ENCODE assay signal across 1 cellular context in the genomic region with DNA sequence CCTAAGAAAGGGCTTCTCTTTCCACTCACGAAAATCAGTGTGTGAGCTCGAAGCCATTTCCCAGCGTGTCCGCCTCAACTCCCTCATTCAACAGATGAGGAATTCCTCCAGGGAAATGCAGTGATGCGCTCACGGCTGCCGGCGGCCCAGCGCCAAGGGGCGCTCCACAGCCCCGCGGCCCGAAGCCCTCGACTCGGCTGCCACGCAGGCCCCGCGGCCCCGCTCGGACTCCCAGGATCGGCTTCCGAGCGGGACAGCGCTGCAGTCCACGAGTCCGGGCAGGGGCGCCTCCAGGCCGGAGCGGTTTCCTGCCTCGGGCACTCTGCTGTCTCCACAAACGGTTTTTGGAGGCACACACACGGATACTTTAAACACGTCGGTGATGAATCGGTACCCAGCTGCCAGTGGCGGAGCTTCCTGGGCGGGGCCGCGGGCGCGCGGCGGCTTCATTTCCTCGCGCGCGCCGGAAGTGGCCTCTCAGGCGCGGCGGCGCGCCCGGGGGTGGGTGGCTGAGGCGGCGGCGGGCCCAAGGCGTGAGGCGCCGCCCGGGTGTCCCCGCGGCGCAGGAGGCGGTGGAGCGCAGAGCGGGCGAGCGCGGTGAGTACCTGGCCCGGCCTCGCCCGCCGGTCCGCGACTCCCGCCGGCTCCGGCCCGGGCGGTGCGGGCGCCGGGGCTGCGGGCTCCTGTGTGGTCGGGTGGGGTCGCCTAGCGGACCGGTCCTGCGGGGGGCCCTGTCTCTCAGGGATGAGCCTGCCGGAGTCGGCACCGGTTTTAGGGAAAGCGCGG.
TF ChIP-seq lines count a peak whose summit lies in the region.

A gene with protein sequence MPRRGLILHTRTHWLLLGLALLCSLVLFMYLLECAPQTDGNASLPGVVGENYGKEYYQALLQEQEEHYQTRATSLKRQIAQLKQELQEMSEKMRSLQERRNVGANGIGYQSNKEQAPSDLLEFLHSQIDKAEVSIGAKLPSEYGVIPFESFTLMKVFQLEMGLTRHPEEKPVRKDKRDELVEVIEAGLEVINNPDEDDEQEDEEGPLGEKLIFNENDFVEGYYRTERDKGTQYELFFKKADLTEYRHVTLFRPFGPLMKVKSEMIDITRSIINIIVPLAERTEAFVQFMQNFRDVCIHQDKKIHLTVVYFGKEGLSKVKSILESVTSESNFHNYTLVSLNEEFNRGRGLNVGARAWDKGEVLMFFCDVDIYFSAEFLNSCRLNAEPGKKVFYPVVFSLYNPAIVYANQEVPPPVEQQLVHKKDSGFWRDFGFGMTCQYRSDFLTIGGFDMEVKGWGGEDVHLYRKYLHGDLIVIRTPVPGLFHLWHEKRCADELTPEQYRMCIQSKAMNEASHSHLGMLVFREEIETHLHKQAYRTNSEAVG (plus strand): TSS at position 475 of the 786 bp plus-strand sequence. CDS start 16,705 bp downstream, outside the sequence.

TF ChIP-seq in HepG2, 621 proteins besides CTCF, POLR2A, EP300 and RAD21 (continued from another document and continues in another):
- TF ChIP-seq, protein P1, sequence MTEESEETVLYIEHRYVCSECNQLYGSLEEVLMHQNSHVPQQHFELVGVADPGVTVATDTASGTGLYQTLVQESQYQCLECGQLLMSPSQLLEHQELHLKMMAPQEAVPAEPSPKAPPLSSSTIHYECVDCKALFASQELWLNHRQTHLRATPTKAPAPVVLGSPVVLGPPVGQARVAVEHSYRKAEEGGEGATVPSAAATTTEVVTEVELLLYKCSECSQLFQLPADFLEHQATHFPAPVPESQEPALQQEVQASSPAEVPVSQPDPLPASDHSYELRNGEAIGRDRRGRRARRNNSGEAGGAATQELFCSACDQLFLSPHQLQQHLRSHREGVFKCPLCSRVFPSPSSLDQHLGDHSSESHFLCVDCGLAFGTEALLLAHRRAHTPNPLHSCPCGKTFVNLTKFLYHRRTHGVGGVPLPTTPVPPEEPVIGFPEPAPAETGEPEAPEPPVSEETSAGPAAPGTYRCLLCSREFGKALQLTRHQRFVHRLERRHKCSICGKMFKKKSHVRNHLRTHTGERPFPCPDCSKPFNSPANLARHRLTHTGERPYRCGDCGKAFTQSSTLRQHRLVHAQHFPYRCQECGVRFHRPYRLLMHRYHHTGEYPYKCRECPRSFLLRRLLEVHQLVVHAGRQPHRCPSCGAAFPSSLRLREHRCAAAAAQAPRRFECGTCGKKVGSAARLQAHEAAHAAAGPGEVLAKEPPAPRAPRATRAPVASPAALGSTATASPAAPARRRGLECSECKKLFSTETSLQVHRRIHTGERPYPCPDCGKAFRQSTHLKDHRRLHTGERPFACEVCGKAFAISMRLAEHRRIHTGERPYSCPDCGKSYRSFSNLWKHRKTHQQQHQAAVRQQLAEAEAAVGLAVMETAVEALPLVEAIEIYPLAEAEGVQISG (CRISPR knock-in tag; IDR thresholded peaks at IDR 0.05), result peak; percentile 68; the same call in 1 of the 2 replicates
- TF ChIP-seq SP2 (CRISPR knock-in tag; IDR thresholded peaks at IDR 0.05), result 0 out of 2 replicates have a peak, but pooled peaks have one; percentile 41
- TF ChIP-seq ZNF605 (CRISPR knock-in tag; IDR thresholded peaks at IDR 0.05), result no peak; the same call in 1 of the 2 replicates
- TF ChIP-seq, protein P2, sequence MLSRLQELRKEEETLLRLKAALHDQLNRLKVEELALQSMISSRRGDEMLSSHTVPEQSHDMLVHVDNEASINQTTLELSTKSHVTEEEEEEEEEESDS (CRISPR knock-in tag; IDR thresholded peaks at IDR 0.05; ENCODE audit: borderline replicate concordance), result no peak
- TF ChIP-seq, protein P3, sequence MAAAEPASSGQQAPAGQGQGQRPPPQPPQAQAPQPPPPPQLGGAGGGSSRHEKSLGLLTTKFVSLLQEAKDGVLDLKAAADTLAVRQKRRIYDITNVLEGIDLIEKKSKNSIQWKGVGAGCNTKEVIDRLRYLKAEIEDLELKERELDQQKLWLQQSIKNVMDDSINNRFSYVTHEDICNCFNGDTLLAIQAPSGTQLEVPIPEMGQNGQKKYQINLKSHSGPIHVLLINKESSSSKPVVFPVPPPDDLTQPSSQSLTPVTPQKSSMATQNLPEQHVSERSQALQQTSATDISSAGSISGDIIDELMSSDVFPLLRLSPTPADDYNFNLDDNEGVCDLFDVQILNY (CRISPR knock-in tag; conservative IDR thresholded peaks at IDR 0.05), result no peak
- no peak for TF ChIP-seq ZNF143 (CRISPR knock-in tag; IDR thresholded peaks at IDR 0.05)
- TF ChIP-seq, protein P4, sequence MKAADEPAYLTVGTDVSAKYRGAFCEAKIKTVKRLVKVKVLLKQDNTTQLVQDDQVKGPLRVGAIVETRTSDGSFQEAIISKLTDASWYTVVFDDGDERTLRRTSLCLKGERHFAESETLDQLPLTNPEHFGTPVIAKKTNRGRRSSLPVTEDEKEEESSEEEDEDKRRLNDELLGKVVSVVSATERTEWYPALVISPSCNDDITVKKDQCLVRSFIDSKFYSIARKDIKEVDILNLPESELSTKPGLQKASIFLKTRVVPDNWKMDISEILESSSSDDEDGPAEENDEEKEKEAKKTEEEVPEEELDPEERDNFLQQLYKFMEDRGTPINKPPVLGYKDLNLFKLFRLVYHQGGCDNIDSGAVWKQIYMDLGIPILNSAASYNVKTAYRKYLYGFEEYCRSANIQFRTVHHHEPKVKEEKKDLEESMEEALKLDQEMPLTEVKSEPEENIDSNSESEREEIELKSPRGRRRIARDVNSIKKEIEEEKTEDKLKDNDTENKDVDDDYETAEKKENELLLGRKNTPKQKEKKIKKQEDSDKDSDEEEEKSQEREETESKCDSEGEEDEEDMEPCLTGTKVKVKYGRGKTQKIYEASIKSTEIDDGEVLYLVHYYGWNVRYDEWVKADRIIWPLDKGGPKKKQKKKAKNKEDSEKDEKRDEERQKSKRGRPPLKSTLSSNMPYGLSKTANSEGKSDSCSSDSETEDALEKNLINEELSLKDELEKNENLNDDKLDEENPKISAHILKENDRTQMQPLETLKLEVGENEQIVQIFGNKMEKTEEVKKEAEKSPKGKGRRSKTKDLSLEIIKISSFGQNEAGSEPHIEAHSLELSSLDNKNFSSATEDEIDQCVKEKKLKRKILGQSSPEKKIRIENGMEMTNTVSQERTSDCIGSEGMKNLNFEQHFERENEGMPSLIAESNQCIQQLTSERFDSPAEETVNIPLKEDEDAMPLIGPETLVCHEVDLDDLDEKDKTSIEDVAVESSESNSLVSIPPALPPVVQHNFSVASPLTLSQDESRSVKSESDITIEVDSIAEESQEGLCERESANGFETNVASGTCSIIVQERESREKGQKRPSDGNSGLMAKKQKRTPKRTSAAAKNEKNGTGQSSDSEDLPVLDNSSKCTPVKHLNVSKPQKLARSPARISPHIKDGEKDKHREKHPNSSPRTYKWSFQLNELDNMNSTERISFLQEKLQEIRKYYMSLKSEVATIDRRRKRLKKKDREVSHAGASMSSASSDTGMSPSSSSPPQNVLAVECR (CRISPR knock-in tag; IDR thresholded peaks at IDR 0.05; ENCODE audit: borderline replicate concordance), result peak; percentile 60; the same call in 1 of the 2 replicates
- no peak for TF ChIP-seq RFX1 (IDR thresholded peaks at IDR 0.05)
- TF ChIP-seq ZSCAN21 (CRISPR knock-in tag; IDR thresholded peaks at IDR 0.05; ENCODE audit: borderline replicate concordance), result 0 out of 2 replicates have a peak, but pooled peaks have one; percentile 34
- peak; percentile 91 for TF ChIP-seq ZFX (CRISPR knock-in tag; IDR thresholded peaks at IDR 0.05; ENCODE audit: low read depth)
- TF ChIP-seq MED13 (CRISPR knock-in tag; IDR thresholded peaks at IDR 0.05), result 0 out of 2 replicates have a peak, but pooled peaks have one; percentile 20
- TF ChIP-seq, protein P5, sequence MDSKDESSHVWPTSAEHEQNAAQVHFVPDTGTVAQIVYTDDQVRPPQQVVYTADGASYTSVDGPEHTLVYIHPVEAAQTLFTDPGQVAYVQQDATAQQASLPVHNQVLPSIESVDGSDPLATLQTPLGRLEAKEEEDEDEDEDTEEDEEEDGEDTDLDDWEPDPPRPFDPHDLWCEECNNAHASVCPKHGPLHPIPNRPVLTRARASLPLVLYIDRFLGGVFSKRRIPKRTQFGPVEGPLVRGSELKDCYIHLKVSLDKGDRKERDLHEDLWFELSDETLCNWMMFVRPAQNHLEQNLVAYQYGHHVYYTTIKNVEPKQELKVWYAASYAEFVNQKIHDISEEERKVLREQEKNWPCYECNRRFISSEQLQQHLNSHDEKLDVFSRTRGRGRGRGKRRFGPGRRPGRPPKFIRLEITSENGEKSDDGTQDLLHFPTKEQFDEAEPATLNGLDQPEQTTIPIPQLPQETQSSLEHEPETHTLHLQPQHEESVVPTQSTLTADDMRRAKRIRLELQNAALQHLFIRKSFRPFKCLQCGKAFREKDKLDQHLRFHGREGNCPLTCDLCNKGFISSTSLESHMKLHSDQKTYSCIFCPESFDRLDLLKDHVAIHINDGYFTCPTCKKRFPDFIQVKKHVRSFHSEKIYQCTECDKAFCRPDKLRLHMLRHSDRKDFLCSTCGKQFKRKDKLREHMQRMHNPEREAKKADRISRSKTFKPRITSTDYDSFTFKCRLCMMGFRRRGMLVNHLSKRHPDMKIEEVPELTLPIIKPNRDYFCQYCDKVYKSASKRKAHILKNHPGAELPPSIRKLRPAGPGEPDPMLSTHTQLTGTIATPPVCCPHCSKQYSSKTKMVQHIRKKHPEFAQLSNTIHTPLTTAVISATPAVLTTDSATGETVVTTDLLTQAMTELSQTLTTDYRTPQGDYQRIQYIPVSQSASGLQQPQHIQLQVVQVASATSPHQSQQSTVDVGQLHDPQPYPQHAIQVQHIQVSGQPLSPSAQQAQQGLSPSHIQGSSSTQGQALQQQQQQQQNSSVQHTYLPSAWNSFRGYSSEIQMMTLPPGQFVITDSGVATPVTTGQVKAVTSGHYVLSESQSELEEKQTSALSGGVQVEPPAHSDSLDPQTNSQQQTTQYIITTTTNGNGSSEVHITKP (CRISPR knock-in tag; IDR thresholded peaks at IDR 0.05; ENCODE audit: low read depth), result no peak
- TF ChIP-seq, protein P6, sequence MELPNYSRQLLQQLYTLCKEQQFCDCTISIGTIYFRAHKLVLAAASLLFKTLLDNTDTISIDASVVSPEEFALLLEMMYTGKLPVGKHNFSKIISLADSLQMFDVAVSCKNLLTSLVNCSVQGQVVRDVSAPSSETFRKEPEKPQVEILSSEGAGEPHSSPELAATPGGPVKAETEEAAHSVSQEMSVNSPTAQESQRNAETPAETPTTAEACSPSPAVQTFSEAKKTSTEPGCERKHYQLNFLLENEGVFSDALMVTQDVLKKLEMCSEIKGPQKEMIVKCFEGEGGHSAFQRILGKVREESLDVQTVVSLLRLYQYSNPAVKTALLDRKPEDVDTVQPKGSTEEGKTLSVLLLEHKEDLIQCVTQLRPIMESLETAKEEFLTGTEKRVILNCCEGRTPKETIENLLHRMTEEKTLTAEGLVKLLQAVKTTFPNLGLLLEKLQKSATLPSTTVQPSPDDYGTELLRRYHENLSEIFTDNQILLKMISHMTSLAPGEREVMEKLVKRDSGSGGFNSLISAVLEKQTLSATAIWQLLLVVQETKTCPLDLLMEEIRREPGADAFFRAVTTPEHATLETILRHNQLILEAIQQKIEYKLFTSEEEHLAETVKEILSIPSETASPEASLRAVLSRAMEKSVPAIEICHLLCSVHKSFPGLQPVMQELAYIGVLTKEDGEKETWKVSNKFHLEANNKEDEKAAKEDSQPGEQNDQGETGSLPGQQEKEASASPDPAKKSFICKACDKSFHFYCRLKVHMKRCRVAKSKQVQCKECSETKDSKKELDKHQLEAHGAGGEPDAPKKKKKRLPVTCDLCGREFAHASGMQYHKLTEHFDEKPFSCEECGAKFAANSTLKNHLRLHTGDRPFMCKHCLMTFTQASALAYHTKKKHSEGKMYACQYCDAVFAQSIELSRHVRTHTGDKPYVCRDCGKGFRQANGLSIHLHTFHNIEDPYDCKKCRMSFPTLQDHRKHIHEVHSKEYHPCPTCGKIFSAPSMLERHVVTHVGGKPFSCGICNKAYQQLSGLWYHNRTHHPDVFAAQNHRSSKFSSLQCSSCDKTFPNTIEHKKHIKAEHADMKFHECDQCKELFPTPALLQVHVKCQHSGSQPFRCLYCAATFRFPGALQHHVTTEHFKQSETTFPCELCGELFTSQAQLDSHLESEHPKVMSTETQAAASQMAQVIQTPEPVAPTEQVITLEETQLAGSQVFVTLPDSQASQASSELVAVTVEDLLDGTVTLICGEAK (IDR thresholded peaks at IDR 0.05), result no peak
- TF ChIP-seq, protein P6 (CRISPR knock-in tag; IDR thresholded peaks at IDR 0.05), result 0 out of 2 replicates have a peak, but pooled peaks have one; percentile 43
- no peak for TF ChIP-seq PCBP1 (IDR thresholded peaks at IDR 0.05; ENCODE audit: borderline replicate concordance, low read depth, low read length)
- TF ChIP-seq NR2C2 (CRISPR knock-in tag; IDR thresholded peaks at IDR 0.05; ENCODE audit: borderline replicate concordance), result peak; percentile 58; the same call in 1 of the 2 replicates
- TF ChIP-seq, protein P7, sequence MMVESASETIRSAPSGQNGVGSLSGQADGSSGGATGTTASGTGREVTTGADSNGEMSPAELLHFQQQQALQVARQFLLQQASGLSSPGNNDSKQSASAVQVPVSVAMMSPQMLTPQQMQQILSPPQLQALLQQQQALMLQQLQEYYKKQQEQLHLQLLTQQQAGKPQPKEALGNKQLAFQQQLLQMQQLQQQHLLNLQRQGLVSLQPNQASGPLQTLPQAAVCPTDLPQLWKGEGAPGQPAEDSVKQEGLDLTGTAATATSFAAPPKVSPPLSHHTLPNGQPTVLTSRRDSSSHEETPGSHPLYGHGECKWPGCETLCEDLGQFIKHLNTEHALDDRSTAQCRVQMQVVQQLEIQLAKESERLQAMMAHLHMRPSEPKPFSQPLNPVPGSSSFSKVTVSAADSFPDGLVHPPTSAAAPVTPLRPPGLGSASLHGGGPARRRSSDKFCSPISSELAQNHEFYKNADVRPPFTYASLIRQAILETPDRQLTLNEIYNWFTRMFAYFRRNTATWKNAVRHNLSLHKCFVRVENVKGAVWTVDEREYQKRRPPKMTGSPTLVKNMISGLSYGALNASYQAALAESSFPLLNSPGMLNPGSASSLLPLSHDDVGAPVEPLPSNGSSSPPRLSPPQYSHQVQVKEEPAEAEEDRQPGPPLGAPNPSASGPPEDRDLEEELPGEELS (CRISPR knock-in tag; IDR thresholded peaks at IDR 0.05), result no peak
